In genomic region chr7:30367561-30367960, GRCh38 we compare ENCODE assay signal across 22 cellular contexts.
"Had no signal": no experiment of that assay in that cellular context is flagged by ENCODE, and none has a peak within 500 bp of the region (broad histone marks: within the 10 kb centered on the region; RNA-seq: fewer than 3 reads in every experiment).

No MANE protein-coding gene starts in this region.

- H3K27ac ChIP-seq: VCaP had no signal

- H3K4me3 Mint-ChIP-seq: activated CD4-positive, alpha-beta memory T cell treated with anti-CD3 and anti-CD28 coated beads, Interleukin-2, amount 10 ng/mL, durations not matched to agents 7 days and 5 days; activated CD4-positive, alpha-beta T cell treated with anti-CD3 and anti-CD28 coated beads for 36 hours; activated naive CD4-positive, alpha-beta T cell treated with anti-CD3 and anti-CD28 coated beads for 36 hours; activated naive CD8-positive, alpha-beta T cell; activated T-helper 17 cell treated with anti-CD3 and anti-CD28 coated beads, Interleukin-2, amount 50 U/mL, for 72 hours; brain; central memory CD8-positive, alpha-beta T cell had no signal

- DNase-seq: activated CD4-positive, alpha-beta memory T cell treated with anti-CD3 and anti-CD28 coated beads, Interleukin-2, amount 10 ng/mL, durations not matched to agents 7 days and 5 days; activated CD4-positive, alpha-beta T cell treated with anti-CD3 and anti-CD28 coated beads for 36 hours; activated CD4-positive, alpha-beta T cell treated with anti-CD3 and anti-CD28 coated beads, Interleukin-2, amount 50 U/mL, for 1 hour; activated gamma-delta T cell; activated naive CD4-positive, alpha-beta T cell treated with anti-CD3 and anti-CD28 coated beads for 36 hours; activated T-cell treated with anti-CD3 and anti-CD28 coated beads for 4 hours; activated T-cell treated with anti-CD3 and anti-CD28 coated beads, Interleukin-2, amount 50 U/mL, for 48 hours; amygdala; NCI-H146; NCI-H187 treated with DMSO at 0.1 percent for 48 hours; NCI-H2171; NCI-H345; NCI-H510A; NCI-H69; NK-92 treated with Interleukin-12 subunit alpha and Interleukin-12 subunit beta, amount 100 ng/mL, for 24 hours; SHP77; T-helper 1 cell had no signal

- H3K27me3 Mint-ChIP-seq: activated CD4-positive, alpha-beta memory T cell treated with anti-CD3 and anti-CD28 coated beads, Interleukin-2, amount 10 ng/mL, durations not matched to agents 7 days and 5 days; activated CD4-positive, alpha-beta T cell treated with anti-CD3 and anti-CD28 coated beads for 36 hours; activated naive CD8-positive, alpha-beta T cell; activated T-helper 17 cell treated with anti-CD3 and anti-CD28 coated beads, Interleukin-2, amount 50 U/mL, for 72 hours; brain; central memory CD8-positive, alpha-beta T cell had no signal

- H3K27ac Mint-ChIP-seq: activated CD4-positive, alpha-beta memory T cell treated with anti-CD3 and anti-CD28 coated beads, Interleukin-2, amount 10 ng/mL, durations not matched to agents 7 days and 5 days; activated CD4-positive, alpha-beta T cell treated with anti-CD3 and anti-CD28 coated beads for 36 hours; activated naive CD4-positive, alpha-beta T cell treated with anti-CD3 and anti-CD28 coated beads for 36 hours; activated naive CD8-positive, alpha-beta T cell; activated T-helper 17 cell treated with anti-CD3 and anti-CD28 coated beads, Interleukin-2, amount 50 U/mL, for 72 hours; brain had no signal

- H3K9me3 Mint-ChIP-seq: activated CD4-positive, alpha-beta memory T cell treated with anti-CD3 and anti-CD28 coated beads, Interleukin-2, amount 10 ng/mL, durations not matched to agents 7 days and 5 days; activated naive CD4-positive, alpha-beta T cell treated with anti-CD3 and anti-CD28 coated beads for 36 hours; activated T-helper 17 cell treated with anti-CD3 and anti-CD28 coated beads, Interleukin-2, amount 50 U/mL, for 72 hours; brain; central memory CD8-positive, alpha-beta T cell had no signal

- H3K4me1 Mint-ChIP-seq: activated CD4-positive, alpha-beta memory T cell treated with anti-CD3 and anti-CD28 coated beads, Interleukin-2, amount 10 ng/mL, durations not matched to agents 7 days and 5 days; activated CD4-positive, alpha-beta T cell treated with anti-CD3 and anti-CD28 coated beads for 36 hours; activated T-helper 17 cell treated with anti-CD3 and anti-CD28 coated beads, Interleukin-2, amount 50 U/mL, for 72 hours; central memory CD8-positive, alpha-beta T cell had no signal

- H3K36me3 Mint-ChIP-seq: activated naive CD8-positive, alpha-beta T cell had no signal

- ATAC-seq: activated CD4-positive, alpha-beta T cell treated with anti-CD3 and anti-CD28 coated beads for 36 hours; activated T-helper 17 cell treated with anti-CD3 and anti-CD28 coated beads, Interleukin-2, amount 50 U/mL, for 72 hours had no signal
